ENCODE assay signal across 7 cellular contexts in the genomic region with DNA sequence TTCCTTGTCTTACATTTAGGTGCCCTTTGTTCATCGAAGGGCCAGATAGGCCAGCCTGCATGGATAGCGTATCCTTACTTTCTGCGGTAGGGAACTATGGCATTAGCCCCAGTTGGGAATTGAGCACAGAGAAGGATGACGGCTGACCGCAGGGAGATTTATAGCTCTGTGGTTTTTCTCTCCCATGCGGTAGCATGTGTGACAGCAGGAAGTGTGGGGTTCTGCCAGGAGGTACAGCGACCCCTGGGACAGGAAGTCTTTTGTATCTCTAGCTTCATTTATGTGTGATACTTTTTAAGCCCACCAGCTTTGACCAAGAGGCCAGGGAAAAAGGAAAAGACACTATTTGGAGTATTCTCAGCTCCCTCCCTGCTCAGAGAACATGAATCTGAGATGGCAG. TPM values are rescaled to one million over a fixed set of nuclear protein-coding genes. Genes with fewer than 3 reads are reported as not detected.
DNase-seq lines count a peak whose midpoint lies in the region; FAIRE-seq and TF ChIP-seq lines count a peak whose summit lies in the region.

No MANE protein-coding gene starts in this region.

- H3K36me3 ChIP-seq in neutrophil: peaks cover 4% of the 10 kb centered on the region
- no peaks in the 10 kb centered on the region for H3K36me3 ChIP-seq in uterus

- H3K4me1 ChIP-seq in neutrophil (ENCODE audit: control insufficient read depth in 1 of 2, insufficient read depth in 1 of 2, low read depth in 1 of 2, low read length in 1 of 2) (peaks cover 58 to 66% of the 10 kb centered on the region in 2 experiments), uterus (no peaks in the 10 kb centered on the region)

- H3K36me3 Mint-ChIP-seq in osteocyte (ENCODE audit: unreplicated experiment): no peaks in the 10 kb centered on the region

- TF ChIP-seq POLR2A in H54 (IDR thresholded peaks at IDR 0.05; ENCODE audit: low read depth, low read length) (no peak), uterus (IDR thresholded peaks at IDR 0.05) (no peak)

- no peaks in the 10 kb centered on the region for H3K9me3 ChIP-seq in neutrophil
- H3K9me3 ChIP-seq in uterus: no peaks in the 10 kb centered on the region

- no peak overlapping the region for H3K27ac Mint-ChIP-seq in osteocyte (ENCODE audit: unreplicated experiment)

- in situ Hi-C loops in astrocyte of the cerebellum (cut with HindIII; ENCODE audit: low sequenced_read_pairs): no loop called here

- H3K27ac ChIP-seq in neutrophil (peak overlapping the region; percentile 88), uterus (no peak overlapping the region)

- peak; percentile 69 for FAIRE-seq in H54 (lab: Jason Lieb, UNC)

- H3K27me3 Mint-ChIP-seq in osteocyte (ENCODE audit: unreplicated experiment): no peaks in the 10 kb centered on the region

- no peak for DNase-seq in H54 (ENCODE audit: insufficient read length, low spot score)
- peak; percentile 85 for DNase-seq in NCI-H2107 treated with DMSO at 0.1 percent for 48 hours (lab: John Stamatoyannopoulos, UW; ENCODE audit: unreplicated experiment)
- DNase-seq in astrocyte of the cerebellum (ENCODE audit: low read depth): peak; percentile 76
- DNase-seq in uterus: no peak
- DNase-seq in osteocyte (ENCODE audit: extremely low spot score, unreplicated experiment): no peak
- DNase-seq in NCI-H1092 (lab: John Stamatoyannopoulos, UW): no peak

- no peak overlapping the region for H3K4me3 Mint-ChIP-seq in osteocyte (ENCODE audit: unreplicated experiment)

- H3K9me3 Mint-ChIP-seq in osteocyte (ENCODE audit: unreplicated experiment): peaks cover 13% of the 10 kb centered on the region

- no peak overlapping the region for H3K4me3 ChIP-seq in astrocyte of the cerebellum (ENCODE audit: low read depth, low read length)
- peak overlapping the region; percentile 32 to 52 for H3K4me3 ChIP-seq in neutrophil (ENCODE audit: low read depth in 1 of 2, low read length in 1 of 2)
- no peak overlapping the region for H3K4me3 ChIP-seq in uterus

- peak; percentile 31 for TF ChIP-seq CTCF in astrocyte of the cerebellum (IDR thresholded peaks at IDR 0.05; ENCODE audit: low read depth, low read length, missing control alignments)
- TF ChIP-seq CTCF in neutrophil (IDR thresholded peaks at IDR 0.05): no peak
- TF ChIP-seq CTCF in uterus (IDR thresholded peaks at IDR 0.05): no peak
- no peak for TF ChIP-seq CTCF in osteocyte (IDR thresholded peaks at IDR 0.05)

- H3K27me3 ChIP-seq in neutrophil (no peaks in the 10 kb centered on the region), uterus (no peaks in the 10 kb centered on the region)

- H3K4me1 Mint-ChIP-seq in osteocyte (ENCODE audit: unreplicated experiment): no peaks in the 10 kb centered on the region

- intact Hi-C loops in uterus (cut with DNase I; ENCODE audit: low total_unique reads): no loop called here

RNA-seq across cellular contexts. Expression of gene GAB3, which starts 33.1 kb away (rescaled TPM):
- 10 to 100 TPM in 1 of 4 donors, 1 to 10 TPM in 3; 2.9 to 34.1 (median 7.2) TPM for total RNA-seq in uterus
- total RNA-seq in osteocyte: 0.78 and 1.1 TPM in 2 replicates

RNA-seq across cellular contexts. Expression of gene DKC1, which starts 44.8 kb away (rescaled TPM):
- total RNA-seq in uterus (10 to 100 TPM in 2 of 4 donors, 1 to 10 TPM in 2; 6.4 to 36.4 (median 19.1) TPM), osteocyte (37.5 and 39.9 TPM in 2 replicates)

Comparison
In these comparisons a context has a peak if more than half of its experiments do, and no peak if none do; other contexts are left out.
1. DNase-seq: peak in NCI-H2107 treated with DMSO at 0.1 percent for 48 hours (single experiment) and astrocyte of the cerebellum (single experiment); none in H54 (single experiment), uterus (0 of 2), osteocyte (single experiment) and NCI-H1092 (single experiment).
2. H3K4me3 ChIP-seq: peak in neutrophil (2 of 2); none in astrocyte of the cerebellum (single experiment) and uterus (0 of 2).